ENCODE assay signal across 8 cellular contexts in genomic region chr11:114762437-114762836, GRCh38.
A peak's percentile ranks its signal among the peaks of the same experiment; 100 is the strongest.
DNase-seq lines count a peak whose midpoint lies in the region; ATAC-seq, FAIRE-seq and TF ChIP-seq lines count a peak whose summit lies in the region.

No MANE protein-coding gene starts in this region.

- no peak overlapping the region for H3K27ac ChIP-seq in brain microvascular endothelial cell

- no peaks in the 10 kb centered on the region for H3K4me1 Mint-ChIP-seq in activated CD4-positive, alpha-beta T cell treated with anti-CD3 and anti-CD28 coated beads, Interleukin-2, amount 10 ng/mL, durations not matched to agents 24 days and 14 days

- no peaks in the 10 kb centered on the region for H3K36me3 ChIP-seq in brain microvascular endothelial cell (replicated peaks)

- no peak overlapping the region for H3K27ac Mint-ChIP-seq in activated CD4-positive, alpha-beta T cell treated with anti-CD3 and anti-CD28 coated beads, Interleukin-2, amount 10 ng/mL, durations not matched to agents 24 days and 14 days

- in situ Hi-C loops in brain microvascular endothelial cell (cut with HindIII; ENCODE audit: low pct_ligation_motif_present, low sequenced_read_pairs), result loop anchor here (25.0 kb wide), 1 partner anchor 425 kb away; no protein-coding TSS in a partner anchor

- no peak for ATAC-seq in GM19351 (IDR thresholded peaks at IDR 0.05; ENCODE audit: unreplicated experiment)

- H3K4me3 ChIP-seq in brain microvascular endothelial cell (ENCODE audit: low read depth, low read length), result no peak overlapping the region

- no peaks in the 10 kb centered on the region for H3K36me3 Mint-ChIP-seq in activated CD4-positive, alpha-beta T cell treated with anti-CD3 and anti-CD28 coated beads, Interleukin-2, amount 10 ng/mL, durations not matched to agents 24 days and 14 days (ENCODE audit: low read depth)

- TF ChIP-seq CTCF in brain microvascular endothelial cell (IDR thresholded peaks at IDR 0.05; ENCODE audit: low read depth, low read length, missing control alignments), result peak; percentile 79

- H3K9me3 Mint-ChIP-seq in activated CD4-positive, alpha-beta T cell treated with anti-CD3 and anti-CD28 coated beads, Interleukin-2, amount 10 ng/mL, durations not matched to agents 24 days and 14 days, result no peaks in the 10 kb centered on the region

- peak; percentile 94 for FAIRE-seq in islet of Langerhans (lab: Jason Lieb, UNC)

- intact Hi-C loops in activated CD4-positive, alpha-beta T cell treated with anti-CD3 and anti-CD28 coated beads, Interleukin-2, amount 10 ng/mL, durations not matched to agents 24 days and 14 days (cut with micrococcal nuclease), result no loop called here

- H3K4me3 Mint-ChIP-seq in activated CD4-positive, alpha-beta T cell treated with anti-CD3 and anti-CD28 coated beads, Interleukin-2, amount 10 ng/mL, durations not matched to agents 24 days and 14 days, result no peak overlapping the region

- DNase-seq in activated CD4-positive, alpha-beta T cell treated with anti-CD3 and anti-CD28 coated beads, Interleukin-2, amount 10 ng/mL, durations not matched to agents 24 days and 14 days, result peak; percentile 62
- DNase-seq in activated CD4-positive, alpha-beta T cell treated with anti-CD3 and anti-CD28 coated beads for 4 hours, result no peak
- peak; percentile 58 for DNase-seq in NCI-H774 (lab: John Stamatoyannopoulos, UW)
- DNase-seq in brain microvascular endothelial cell, result peak; percentile 47
- peak; percentile 32 for DNase-seq in stimulated activated CD8-positive, alpha-beta memory T cell treated with anti-CD3 and anti-CD28 coated beads, Interleukin-4, amount 100 ng/mL, for 48 hours
- DNase-seq in activated effector memory CD4-positive, alpha-beta T cell treated with anti-CD3 and anti-CD28 coated beads, Interleukin-2, amount 50 U/mL, for 16 hours, result no peak

- no peaks in the 10 kb centered on the region for H3K27me3 ChIP-seq in brain microvascular endothelial cell (replicated peaks)

- peaks cover 7% of the 10 kb centered on the region for H3K27me3 Mint-ChIP-seq in activated CD4-positive, alpha-beta T cell treated with anti-CD3 and anti-CD28 coated beads, Interleukin-2, amount 10 ng/mL, durations not matched to agents 24 days and 14 days

Comparison
In these comparisons a context has a peak if more than half of its experiments do, and no peak if none do; other contexts are left out.
1. DNase-seq: peak in activated CD4-positive, alpha-beta T cell treated with anti-CD3 and anti-CD28 coated beads, Interleukin-2, amount 10 ng/mL, durations not matched to agents 24 days and 14 days (single experiment), NCI-H774 (single experiment), brain microvascular endothelial cell (single experiment) and stimulated activated CD8-positive, alpha-beta memory T cell treated with anti-CD3 and anti-CD28 coated beads, Interleukin-4, amount 100 ng/mL, for 48 hours (single experiment); none in activated CD4-positive, alpha-beta T cell treated with anti-CD3 and anti-CD28 coated beads for 4 hours (0 of 2) and activated effector memory CD4-positive, alpha-beta T cell treated with anti-CD3 and anti-CD28 coated beads, Interleukin-2, amount 50 U/mL, for 16 hours (single experiment).